9 cellular contexts compared by ENCODE assay signal in the genomic region with DNA sequence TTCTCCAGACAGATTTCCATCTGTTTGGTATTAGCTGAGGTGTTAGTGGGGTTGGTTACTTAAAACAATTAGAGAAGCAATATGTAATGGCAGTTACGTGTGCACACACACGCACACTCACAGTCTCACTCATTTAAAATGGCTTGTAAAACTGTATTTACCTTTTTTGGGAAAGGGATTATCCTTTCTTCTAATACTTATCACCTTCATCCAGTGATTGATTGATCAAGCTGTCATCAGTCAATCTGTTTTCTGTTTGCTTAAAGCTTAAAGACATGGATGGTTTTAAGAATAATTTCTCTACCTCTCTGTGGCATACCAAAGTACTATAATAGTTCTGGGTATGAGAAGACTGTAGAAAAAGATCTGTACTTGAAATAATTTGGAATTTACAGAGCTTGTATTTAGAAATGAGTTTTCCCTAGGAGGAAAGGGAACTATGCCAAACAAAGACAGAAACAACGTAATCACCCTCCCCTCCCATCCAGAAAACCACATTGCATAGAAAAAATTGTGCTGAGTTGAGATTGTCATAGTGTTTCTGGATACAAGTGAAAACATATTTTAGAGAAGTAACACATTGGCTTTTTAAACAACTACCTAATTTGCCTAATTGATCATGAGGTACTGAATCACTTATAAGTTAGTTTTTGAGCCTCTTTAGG. TPM values are rescaled to one million over a fixed set of nuclear protein-coding genes. Genes with fewer than 3 reads are reported as not detected.
DNase-seq lines count a peak whose midpoint lies in the region; ATAC-seq, FAIRE-seq and TF ChIP-seq lines count a peak whose summit lies in the region.
"Had no signal": no experiment of that assay in that cellular context is flagged by ENCODE, and none has a peak within 500 bp of the region (broad histone marks: within the 10 kb centered on the region; RNA-seq: fewer than 3 reads in every experiment).

No MANE protein-coding gene starts in this region.

- peaks cover 0 to 34% (median 12%) of the 10 kb centered on the region in 11 experiments; a peak in 12 of 22 replicates for H3K36me3 ChIP-seq in BLaER1 treated with 17β-estradiol and CSF1 and Interleukin-3, amounts not matched to agents 10 nM and 100 nM
- H3K36me3 ChIP-seq in astrocyte (ENCODE audit: insufficient read depth, low read length) (no peaks in the 10 kb centered on the region), muscle layer of colon (ENCODE audit: insufficient read depth, low read length) (no peaks in the 10 kb centered on the region)

- H3K27ac Mint-ChIP-seq in astrocyte (ENCODE audit: unreplicated experiment): peak overlapping the region; percentile 75

- peak; percentile 83 for FAIRE-seq in astrocyte (lab: Jason Lieb, UNC)
- FAIRE-seq: colon had no signal

- H2AFZ ChIP-seq in astrocyte (ENCODE audit: low read depth, low read length): no peak overlapping the region

- H3K4me1 ChIP-seq in BLaER1 treated with 17β-estradiol and CSF1 and Interleukin-3, amounts not matched to agents 10 nM and 100 nM: peaks cover 9 to 79% (median 49%) of the 10 kb centered on the region in 10 experiments; a peak in 19 of 20 replicates
- H3K4me1 ChIP-seq in astrocyte (ENCODE audit: insufficient read depth, low read length) (peaks cover 23% of the 10 kb centered on the region), muscle layer of colon (ENCODE audit: insufficient read depth, low read length) (peaks cover 45% of the 10 kb centered on the region)

- H3K9me3 ChIP-seq in BLaER1 treated with 17β-estradiol and CSF1 and Interleukin-3, amounts not matched to agents 10 nM and 100 nM (replicated peaks in 1 of 11): peaks cover 13 to 36% (median 26%) of the 10 kb centered on the region in 11 experiments
- H3K9me3 ChIP-seq in astrocyte (ENCODE audit: insufficient read depth, low read depth, low read length) (no peaks in the 10 kb centered on the region), muscle layer of colon (ENCODE audit: low read length) (no peaks in the 10 kb centered on the region)

- peak overlapping the region in 5 of 11 experiments; percentile 68 to 99 (median 96); a peak in 11 of 22 replicates for H3K27ac ChIP-seq in BLaER1 treated with 17β-estradiol and CSF1 and Interleukin-3, amounts not matched to agents 10 nM and 100 nM
- H3K27ac ChIP-seq in astrocyte (ENCODE audit: low read depth, low read length): no peak overlapping the region
- peak overlapping the region; percentile 80 for H3K27ac ChIP-seq in muscle layer of colon (ENCODE audit: low read depth, low read length)

- no peak for TF ChIP-seq CTCF in astrocyte (IDR thresholded peaks at IDR 0.05; ENCODE audit: insufficient read depth, low read depth, low read length)
- TF ChIP-seq CTCF in GM10266 (IDR thresholded peaks at IDR 0.05; ENCODE audit: control insufficient read depth, insufficient read depth, low read depth, missing control alignments): no peak

- DNase-seq in astrocyte (ENCODE audit: low read depth): peak; percentile 66
- DNase-seq in GM10266 (ENCODE audit: extremely low spot score): no peak

- no peaks in the 10 kb centered on the region for H3K36me3 Mint-ChIP-seq in astrocyte (ENCODE audit: low read depth, unreplicated experiment)

- peak overlapping the region in 1 of 10 experiments; percentile 35; a peak in 1 of 20 replicates for H3K4me3 ChIP-seq in BLaER1 treated with 17β-estradiol and CSF1 and Interleukin-3, amounts not matched to agents 10 nM and 100 nM
- no peak overlapping the region for H3K4me3 ChIP-seq in astrocyte (ENCODE audit: insufficient read depth, low read depth, low read length)
- H3K4me3 ChIP-seq in muscle layer of colon (ENCODE audit: low read depth in 1 of 2, low read length in 2 of 2): no peak overlapping the region

- peak overlapping the region in 6 of 11 experiments; percentile 50 to 91 (median 79); a peak in 12 of 22 replicates for H3K4me2 ChIP-seq in BLaER1 treated with 17β-estradiol and CSF1 and Interleukin-3, amounts not matched to agents 10 nM and 100 nM
- peak overlapping the region; percentile 5 for H3K4me2 ChIP-seq in astrocyte (ENCODE audit: low read length)

- peaks cover 96% of the 10 kb centered on the region for H3K79me2 ChIP-seq in astrocyte (ENCODE audit: insufficient read depth, low read length)

- no peaks in the 10 kb centered on the region for H3K27me3 Mint-ChIP-seq in astrocyte (ENCODE audit: low read depth, unreplicated experiment)

- H4K20me1 ChIP-seq in BLaER1 treated with 17β-estradiol and CSF1 and Interleukin-3, amounts not matched to agents 10 nM and 100 nM: peaks cover 0 to 14% (median 0%) of the 10 kb centered on the region in 11 experiments; a peak in 7 of 22 replicates
- peaks cover 6% of the 10 kb centered on the region for H4K20me1 ChIP-seq in astrocyte (ENCODE audit: insufficient read depth, low read length)

- H3K27me3 ChIP-seq in BLaER1 treated with 17β-estradiol and CSF1 and Interleukin-3, amounts not matched to agents 10 nM and 100 nM: no peaks in the 10 kb centered on the region
- no peaks in the 10 kb centered on the region for H3K27me3 ChIP-seq in astrocyte (ENCODE audit: insufficient read depth, low read length)
- no peaks in the 10 kb centered on the region for H3K27me3 ChIP-seq in muscle layer of colon (ENCODE audit: control insufficient read depth in 1 of 2, insufficient read depth in 2 of 2, low read length in 2 of 2)

- H3K4me1 Mint-ChIP-seq in astrocyte (ENCODE audit: low read depth, unreplicated experiment): peaks cover 23% of the 10 kb centered on the region

- ATAC-seq in HG02981 (IDR thresholded peaks at IDR 0.05; ENCODE audit: unreplicated experiment): peak; percentile 63
- no peak for ATAC-seq in GM19023 (IDR thresholded peaks at IDR 0.05; ENCODE audit: unreplicated experiment)
- ATAC-seq in GM21360 (IDR thresholded peaks at IDR 0.05; ENCODE audit: unreplicated experiment): no peak
- ATAC-seq in GM21529 (IDR thresholded peaks at IDR 0.05; ENCODE audit: unreplicated experiment): no peak

- peak overlapping the region in 4 of 11 experiments; percentile 45 to 92 (median 84); a peak in 8 of 22 replicates for H3K9ac ChIP-seq in BLaER1 treated with 17β-estradiol and CSF1 and Interleukin-3, amounts not matched to agents 10 nM and 100 nM
- H3K9ac ChIP-seq in astrocyte (ENCODE audit: low read length) (peak overlapping the region; percentile 5), muscle layer of colon (ENCODE audit: low read length) (no peak overlapping the region)

- no peak overlapping the region for H3K4me3 Mint-ChIP-seq in astrocyte (ENCODE audit: unreplicated experiment)

- no peaks in the 10 kb centered on the region for H3K9me3 Mint-ChIP-seq in astrocyte (ENCODE audit: unreplicated experiment)

RNA-seq across cellular contexts. Expression of gene SIPA1L1, which starts 42.8 kb away (rescaled TPM):
- total RNA-seq in astrocyte: 31.3 and 32.8 TPM in 2 replicates
